9 cellular contexts compared by ENCODE assay signal in genomic region chr19:42355896-42356295, GRCh38. TPM values are rescaled to one million over a fixed set of nuclear protein-coding genes. Genes with fewer than 3 reads are reported as not detected.
"Had no signal": no experiment of that assay in that cellular context is flagged by ENCODE, and none has a peak within 500 bp of the region (broad histone marks: within the 10 kb centered on the region; RNA-seq: fewer than 3 reads in every experiment).

No MANE protein-coding gene starts in this region.

- H3K27ac ChIP-seq: HL-60 had no signal

- H2AFZ ChIP-seq: GM23338 had no signal

- H3K4me1 ChIP-seq: HAP-1 had no signal

- DNase-seq: H7, HFFc6, KBM-7 had no signal

- ATAC-seq: GM23338, HCT116 had no signal

- H3K9me3 ChIP-seq: HAP-1 had no signal

- H3K4me2 ChIP-seq: GM23338 had no signal

- H3K4me3 ChIP-seq: GM23338, HAP-1 had no signal

RNA-seq across cellular contexts. Expression of gene CNFN, which starts 34.2 kb away (rescaled TPM):
- total RNA-seq: HT1080 had no signal

RNA-seq across cellular contexts. Expression of gene TMEM145, which starts 42.8 kb away (rescaled TPM):
- polyA plus RNA-seq: IgD-negative memory B cell had no signal
